In the genomic region with DNA sequence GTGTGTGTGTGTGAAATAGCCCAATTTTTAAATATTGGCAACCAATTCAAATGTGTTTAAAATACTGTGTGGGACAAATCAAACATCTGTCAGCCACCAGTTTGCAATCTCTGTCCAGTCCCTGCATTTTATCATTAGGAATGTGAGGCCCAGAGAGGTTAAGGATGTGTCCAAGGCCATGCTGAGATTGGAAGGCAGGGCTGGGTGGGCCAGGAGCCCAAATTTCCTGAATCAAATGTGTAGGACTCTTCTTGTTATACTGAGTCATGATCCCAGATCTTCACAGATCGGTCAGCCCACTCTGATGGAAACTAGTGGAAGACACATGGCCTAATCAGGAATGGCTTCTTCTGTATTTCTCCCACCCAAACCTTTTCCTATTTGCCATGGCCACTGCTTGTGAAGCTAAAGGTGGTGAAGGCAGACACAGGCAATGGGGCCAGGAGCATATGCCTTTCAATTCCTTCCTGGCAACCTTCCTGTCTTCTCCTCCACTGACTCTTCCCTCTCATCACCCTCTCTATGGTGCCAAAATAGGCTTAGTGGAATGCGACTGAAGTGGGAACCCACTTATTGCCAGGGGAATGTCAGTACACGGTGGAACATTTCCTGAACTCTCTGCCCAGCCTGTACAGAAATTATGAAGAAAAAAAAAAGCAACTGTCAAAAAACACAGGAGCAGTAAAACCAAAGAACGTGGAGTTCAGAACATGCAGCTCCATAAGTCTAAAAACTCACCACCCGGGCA, we compare ENCODE assay signal across 27 cellular contexts. TPM values are rescaled to one million over a fixed set of nuclear protein-coding genes. Genes with fewer than 3 reads are reported as not detected.
A peak's percentile ranks its signal among the peaks of the same experiment; 100 is the strongest.
DNase-seq lines count a peak whose midpoint lies in the region; ATAC-seq and TF ChIP-seq lines count a peak whose summit lies in the region.
"Had no signal": no experiment of that assay in that cellular context is flagged by ENCODE, and none has a peak within 500 bp of the region (broad histone marks: within the 10 kb centered on the region; RNA-seq: fewer than 3 reads in every experiment).

No MANE protein-coding gene starts in this region.

- H3K27ac ChIP-seq in substantia nigra (ENCODE audit: low read depth, low read length, poor library complexity, severe bottlenecking): peak overlapping the region; percentile 59
- H3K27ac ChIP-seq: lower lobe of right lung, neutrophil, suprapubic skin had no signal

- H3K27me3 Mint-ChIP-seq in HFFc6 (ENCODE audit: insufficient read depth): no peaks in the 10 kb centered on the region
- no peaks in the 10 kb centered on the region for H3K27me3 Mint-ChIP-seq in central memory CD8-positive, alpha-beta T cell
- peaks cover 8 to 13% (median 12%) of the 10 kb centered on the region in 3 donors for H3K27me3 Mint-ChIP-seq in immature natural killer cell (ENCODE audit: low read depth in 3 of 3)
- H3K27me3 Mint-ChIP-seq: activated CD4-positive, alpha-beta memory T cell treated with anti-CD3 and anti-CD28 coated beads, Interleukin-2, amount 10 ng/mL, durations not matched to agents 7 days and 5 days; activated naive CD8-positive, alpha-beta T cell treated with anti-CD3 and anti-CD28 coated beads for 36 hours; CD4-positive, alpha-beta T cell; effector memory CD8-positive, alpha-beta T cell; IgD-negative memory B cell had no signal

- H3K36me3 Mint-ChIP-seq in HFFc6 (ENCODE audit: low read depth): peaks cover 34% of the 10 kb centered on the region
- peaks cover 39% of the 10 kb centered on the region for H3K36me3 Mint-ChIP-seq in central memory CD8-positive, alpha-beta T cell (ENCODE audit: insufficient read depth)
- peaks cover 6 to 23% (median 10%) of the 10 kb centered on the region in 3 donors for H3K36me3 Mint-ChIP-seq in immature natural killer cell

- ATAC-seq in central memory CD8-positive, alpha-beta T cell (replicated peaks; ENCODE audit: extremely low read depth, poor library complexity, severe bottlenecking): no peak
- ATAC-seq in HG03439 (IDR thresholded peaks at IDR 0.05; ENCODE audit: unreplicated experiment): no peak
- no peak for ATAC-seq in GM19351 (IDR thresholded peaks at IDR 0.05; ENCODE audit: unreplicated experiment)
- ATAC-seq: activated CD4-positive, CD25-positive, alpha-beta regulatory T cell treated with anti-CD3 and anti-CD28 coated beads, Interleukin-2, amount 50 U/mL, for 24 hours; effector memory CD8-positive, alpha-beta T cell; esophagus mucosa; lower lobe of right lung; Panc1 had no signal

- H3K9me3 Mint-ChIP-seq in HFFc6 (no peaks in the 10 kb centered on the region), immature natural killer cell (no peaks in the 10 kb centered on the region)
- no peaks in the 10 kb centered on the region for H3K9me3 Mint-ChIP-seq in central memory CD8-positive, alpha-beta T cell
- H3K9me3 Mint-ChIP-seq: activated CD4-positive, alpha-beta memory T cell treated with anti-CD3 and anti-CD28 coated beads, Interleukin-2, amount 10 ng/mL, durations not matched to agents 7 days and 5 days; activated naive CD8-positive, alpha-beta T cell treated with anti-CD3 and anti-CD28 coated beads for 36 hours; activated T-helper 2 cell treated with anti-CD3 and anti-CD28 coated beads, Interferon-gamma antibody, Interleukin-2, Interleukin-4, amounts not matched to agents 10 μg/mL and 5 μg/mL and 100 μg/mL, durations not matched to agents 14 hours and 24 hours and 36 hours; CD4-positive, alpha-beta T cell; effector memory CD8-positive, alpha-beta T cell; IgD-negative memory B cell had no signal

- no peak for TF ChIP-seq CTCF in HFFc6 (IDR thresholded peaks at IDR 0.05)

- peaks cover 64% of the 10 kb centered on the region for H3K4me1 Mint-ChIP-seq in HFFc6 (ENCODE audit: low read depth)
- H3K4me1 Mint-ChIP-seq in central memory CD8-positive, alpha-beta T cell: peaks cover 62% of the 10 kb centered on the region
- peaks cover 0 to 92% of the 10 kb centered on the region in 2 donors for H3K4me1 Mint-ChIP-seq in immature natural killer cell
- H3K4me1 Mint-ChIP-seq: activated naive CD8-positive, alpha-beta T cell treated with anti-CD3 and anti-CD28 coated beads for 36 hours had no signal

- no peak overlapping the region for H3K4me3 Mint-ChIP-seq in HFFc6
- H3K4me3 Mint-ChIP-seq in central memory CD8-positive, alpha-beta T cell: no peak overlapping the region
- peak overlapping the region in 1 of 5 donors; percentile 25 for H3K4me3 Mint-ChIP-seq in immature natural killer cell
- H3K4me3 Mint-ChIP-seq: activated CD4-positive, alpha-beta memory T cell treated with anti-CD3 and anti-CD28 coated beads, Interleukin-2, amount 10 ng/mL, durations not matched to agents 7 days and 5 days; activated naive CD8-positive, alpha-beta T cell treated with anti-CD3 and anti-CD28 coated beads for 36 hours; CD4-positive, alpha-beta T cell; effector memory CD8-positive, alpha-beta T cell; IgD-negative memory B cell had no signal

- DNase-seq in HFFc6 (no peak), immature natural killer cell (no peak), substantia nigra (lab: John Stamatoyannopoulos, UW) (no peak), cortex of kidney (lab: John Stamatoyannopoulos, UW) (no peak)
- DNase-seq in central memory CD8-positive, alpha-beta T cell (ENCODE audit: low spot score in 2 of 2): no peak
- no peak for DNase-seq in stimulated activated CD4-positive, alpha-beta T cell treated with anti-CD3 and anti-CD28 coated beads, Interleukin-1b, Interleukin-23, amount 100 ng/mL, for 48 hours
- DNase-seq: activated CD4-positive, alpha-beta memory T cell treated with anti-CD3 and anti-CD28 coated beads, Interleukin-2, amount 10 ng/mL, durations not matched to agents 7 days and 5 days; activated naive CD8-positive, alpha-beta T cell treated with anti-CD3 and anti-CD28 coated beads for 36 hours; CD4-positive, alpha-beta T cell; effector memory CD8-positive, alpha-beta T cell; EL; foreskin melanocyte; hypothalamus; lower lobe of right lung; NCI-H510A; stimulated activated CD4-positive, alpha-beta T cell treated with anti-CD3 and anti-CD28 coated beads, Interleukin-2, amount 100 ng/mL, for 24 hours; T-helper 1 cell had no signal

- H3K27ac Mint-ChIP-seq in HFFc6 (peak overlapping the region; percentile 22; the same call in 1 of the 2 replicates), immature natural killer cell (peak overlapping the region in 4 of 6 donors; percentile 85 to 92 (median 90))
- H3K27ac Mint-ChIP-seq in central memory CD8-positive, alpha-beta T cell (ENCODE audit: low read depth): peak overlapping the region; percentile 85
- H3K27ac Mint-ChIP-seq: activated CD4-positive, alpha-beta memory T cell treated with anti-CD3 and anti-CD28 coated beads, Interleukin-2, amount 10 ng/mL, durations not matched to agents 7 days and 5 days; activated naive CD8-positive, alpha-beta T cell treated with anti-CD3 and anti-CD28 coated beads for 36 hours; activated T-helper 2 cell treated with anti-CD3 and anti-CD28 coated beads, Interferon-gamma antibody, Interleukin-2, Interleukin-4, amounts not matched to agents 10 μg/mL and 5 μg/mL and 100 μg/mL, durations not matched to agents 14 hours and 24 hours and 36 hours; CD4-positive, alpha-beta T cell; progenitor cell of endocrine pancreas had no signal

RNA-seq across cellular contexts. Expression of a gene that starts 35.5 kb away (rescaled TPM):
- 10 to 100 TPM; 57.0 to 76.3 (median 62.8) TPM for total RNA-seq in HFFc6 (2021; fragmentation: NEBNext Ultra II Directional; extraction: Animal tissue kit (Norgen Biotek cat#: 25700))
- polyA plus RNA-seq in immature natural killer cell: 100 to 1,000 TPM in 1 of 3 donors, 10 to 100 TPM in 2; 56.5 to 115 (median 62.3) TPM

Comparison
In these comparisons a context has a peak if more than half of its experiments do, and no peak if none do; other contexts are left out.
1. H3K27ac Mint-ChIP-seq: peak in every context shown above with its lines; median percentile 90 in immature natural killer cell; 85 in central memory CD8-positive, alpha-beta T cell; 22 in HFFc6.